9 cellular contexts compared by ENCODE assay signal in the genomic region with DNA sequence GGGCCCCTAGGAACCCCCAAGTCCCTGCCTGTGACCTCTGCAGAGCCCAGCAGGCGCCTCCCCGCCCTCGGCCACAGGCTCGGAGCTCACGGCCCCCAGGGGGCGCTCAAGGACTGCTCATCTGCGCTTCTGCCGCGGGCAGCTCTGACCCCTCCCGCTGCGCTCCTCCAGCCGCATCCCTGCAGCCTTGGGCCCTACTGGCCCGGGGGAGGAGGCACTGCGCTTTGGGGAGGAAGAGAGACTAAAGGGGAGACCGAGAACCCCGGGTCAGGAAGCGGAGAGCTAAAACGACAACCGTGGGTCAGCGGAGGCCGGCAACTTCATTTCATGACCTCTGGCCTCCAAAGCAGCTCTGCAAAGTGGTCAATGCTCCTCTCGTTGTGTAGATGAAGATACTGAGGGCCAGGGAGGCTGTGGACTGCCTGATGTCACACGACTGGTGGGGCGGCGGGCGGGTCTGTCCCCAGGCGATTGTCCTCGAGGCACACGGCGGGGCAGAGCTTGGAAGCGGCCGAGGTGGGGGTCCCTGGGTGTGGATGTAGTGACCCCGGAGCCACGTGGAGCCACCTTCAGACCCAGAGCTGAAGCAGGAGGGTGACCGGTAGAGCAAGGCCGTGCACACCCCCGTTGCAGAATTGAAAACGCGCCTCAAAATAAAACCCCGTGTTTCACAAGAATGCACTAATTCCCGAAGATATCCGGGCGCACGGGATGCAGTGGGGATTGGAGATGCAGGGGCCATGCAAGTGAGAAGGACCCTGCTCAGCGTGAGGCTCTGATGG. TPM values are rescaled to one million over a fixed set of nuclear protein-coding genes. Genes with fewer than 3 reads are reported as not detected.
DNase-seq lines count a peak whose midpoint lies in the region; ATAC-seq, FAIRE-seq and TF ChIP-seq lines count a peak whose summit lies in the region.
"Had no signal": no experiment of that assay in that cellular context is flagged by ENCODE, and none has a peak within 500 bp of the region (broad histone marks: within the 10 kb centered on the region; RNA-seq: fewer than 3 reads in every experiment).

No MANE protein-coding gene starts in this region.

- no peak overlapping the region for H3K4me3 Mint-ChIP-seq in activated T-helper 17 cell treated with anti-CD3 and anti-CD28 coated beads, Interleukin-2, amount 50 U/mL, for 72 hours
- H3K4me3 Mint-ChIP-seq in natural killer cell treated with Interleukin-12 subunit alpha and Interleukin-12 subunit beta and Interleukin-15 and Interleukin-18, amount 100 ng/mL, for 72 hours = no peak overlapping the region

- no peak for TF ChIP-seq EP300 in Ishikawa (IDR thresholded peaks at IDR 0.05; ENCODE audit: borderline replicate concordance)

- H3K36me3 Mint-ChIP-seq in activated T-helper 17 cell treated with anti-CD3 and anti-CD28 coated beads, Interleukin-2, amount 50 U/mL, for 72 hours (ENCODE audit: low read depth) = no peaks in the 10 kb centered on the region
- no peaks in the 10 kb centered on the region for H3K36me3 Mint-ChIP-seq in natural killer cell treated with Interleukin-12 subunit alpha and Interleukin-12 subunit beta and Interleukin-15 and Interleukin-18, amount 100 ng/mL, for 72 hours

- H3K9me3 Mint-ChIP-seq in activated T-helper 17 cell treated with anti-CD3 and anti-CD28 coated beads, Interleukin-2, amount 50 U/mL, for 72 hours = no peaks in the 10 kb centered on the region
- H3K9me3 Mint-ChIP-seq in natural killer cell treated with Interleukin-12 subunit alpha and Interleukin-12 subunit beta and Interleukin-15 and Interleukin-18, amount 100 ng/mL, for 72 hours = peaks cover 4% of the 10 kb centered on the region

- DNase-seq in DMS 273 (lab: John Stamatoyannopoulos, UW; ENCODE audit: unreplicated experiment) (peak; percentile 86), DMS 273 treated with DMSO at 0.1 percent for 48 hours (lab: John Stamatoyannopoulos, UW) (no peak), RCC 7860 (ENCODE audit: low spot score) (peak; percentile 49), fibroblast of villous mesenchyme (ENCODE audit: low read depth) (peak; percentile 67)
- peak; percentile 87 for DNase-seq in natural killer cell treated with Interleukin-12 subunit alpha and Interleukin-12 subunit beta and Interleukin-15 and Interleukin-18, amount 100 ng/mL, for 72 hours (ENCODE audit: low spot score)
- DNase-seq in stimulated activated CD8-positive, alpha-beta memory T cell treated with anti-CD3 and anti-CD28 coated beads, Interleukin-7, amount 100 ng/mL, for 48 hours (ENCODE audit: extremely low read depth in 1 of 2, low read depth in 1 of 2) = peak; percentile 59 to 63

- no peak overlapping the region for H3K27ac Mint-ChIP-seq in activated T-helper 17 cell treated with anti-CD3 and anti-CD28 coated beads, Interleukin-2, amount 50 U/mL, for 72 hours
- H3K27ac Mint-ChIP-seq in natural killer cell treated with Interleukin-12 subunit alpha and Interleukin-12 subunit beta and Interleukin-15 and Interleukin-18, amount 100 ng/mL, for 72 hours = peak overlapping the region; percentile 47 to 57

- TF ChIP-seq CTCF in fibroblast of villous mesenchyme (IDR thresholded peaks at IDR 0.05; ENCODE audit: insufficient read depth, low read depth, low read length) = peak; percentile 86

- TF ChIP-seq RAD21 in Ishikawa (IDR thresholded peaks at IDR 0.05; ENCODE audit: low read depth) = peak; percentile 92

- H3K4me3 ChIP-seq in fibroblast of villous mesenchyme (ENCODE audit: low read depth, low read length) = no peak overlapping the region

- peak; percentile 94 for ATAC-seq in activated T-helper 17 cell treated with anti-CD3 and anti-CD28 coated beads, Interleukin-2, amount 50 U/mL, for 72 hours (replicated peaks)
- peak; percentile 87 to 92 for ATAC-seq in natural killer cell treated with Interleukin-12 subunit alpha and Interleukin-12 subunit beta and Interleukin-15 and Interleukin-18, amount 100 ng/mL, for 72 hours

- H3K27me3 Mint-ChIP-seq in activated T-helper 17 cell treated with anti-CD3 and anti-CD28 coated beads, Interleukin-2, amount 50 U/mL, for 72 hours = peaks cover 19% of the 10 kb centered on the region
- peaks cover 0 to 15% of the 10 kb centered on the region in 2 donors for H3K27me3 Mint-ChIP-seq in natural killer cell treated with Interleukin-12 subunit alpha and Interleukin-12 subunit beta and Interleukin-15 and Interleukin-18, amount 100 ng/mL, for 72 hours

- H3K4me1 Mint-ChIP-seq in activated T-helper 17 cell treated with anti-CD3 and anti-CD28 coated beads, Interleukin-2, amount 50 U/mL, for 72 hours = peaks cover 5% of the 10 kb centered on the region
- peaks cover 28 to 36% of the 10 kb centered on the region in 2 donors for H3K4me1 Mint-ChIP-seq in natural killer cell treated with Interleukin-12 subunit alpha and Interleukin-12 subunit beta and Interleukin-15 and Interleukin-18, amount 100 ng/mL, for 72 hours (ENCODE audit: low read depth in 2 of 2)

- no peak for FAIRE-seq in RCC 7860 (lab: Jason Lieb, UNC)
- FAIRE-seq: A204.1 had no signal

TF ChIP-seq in Ishikawa, 13 proteins besides CTCF, POLR2A, EP300 and RAD21:
- TF ChIP-seq FOXM1 (IDR thresholded peaks at IDR 0.05; ENCODE audit: borderline replicate concordance, low read depth) (no peak), EGR1 (IDR thresholded peaks at IDR 0.05) (no peak), TEAD4 (IDR thresholded peaks at IDR 0.05) (no peak), MAX (IDR thresholded peaks at IDR 0.05) (no peak), REST (IDR thresholded peaks at IDR 0.05; ENCODE audit: low read depth) (no peak), YY1 (IDR thresholded peaks at IDR 0.05; ENCODE audit: low read depth) (no peak), NFIC (IDR thresholded peaks at IDR 0.05) (no peak), CEBPB (IDR thresholded peaks at IDR 0.05) (no peak), TCF12 (IDR thresholded peaks at IDR 0.05; ENCODE audit: low read depth) (no peak), TAF1 (IDR thresholded peaks at IDR 0.05; ENCODE audit: low read depth) (no peak), ZBTB7A (IDR thresholded peaks at IDR 0.05; ENCODE audit: low read depth) (no peak), CREB1 (IDR thresholded peaks at IDR 0.05; ENCODE audit: low read depth) (no peak)
- TF ChIP-seq, protein P1, sequence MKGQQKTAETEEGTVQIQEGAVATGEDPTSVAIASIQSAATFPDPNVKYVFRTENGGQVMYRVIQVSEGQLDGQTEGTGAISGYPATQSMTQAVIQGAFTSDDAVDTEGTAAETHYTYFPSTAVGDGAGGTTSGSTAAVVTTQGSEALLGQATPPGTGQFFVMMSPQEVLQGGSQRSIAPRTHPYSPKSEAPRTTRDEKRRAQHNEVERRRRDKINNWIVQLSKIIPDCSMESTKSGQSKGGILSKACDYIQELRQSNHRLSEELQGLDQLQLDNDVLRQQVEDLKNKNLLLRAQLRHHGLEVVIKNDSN (IDR thresholded peaks at IDR 0.05) = no peak

RNA-seq across cellular contexts. Expression of gene KRTAP5-6, which starts 2.7 kb away (rescaled TPM):
- total RNA-seq in activated T-helper 17 cell treated with anti-CD3 and anti-CD28 coated beads, Interleukin-2, amount 50 U/mL, for 72 hours = not detected
- not detected in 2 replicates for total RNA-seq in fibroblast of villous mesenchyme
- total RNA-seq in natural killer cell treated with Interleukin-12 subunit alpha and Interleukin-12 subunit beta and Interleukin-15 and Interleukin-18, amount 100 ng/mL, for 72 hours = not detected

RNA-seq across cellular contexts. Expression of gene IFITM10, which starts 56.1 kb away (rescaled TPM):
- under 1 TPM; 0.17 to 0.42 TPM for total RNA-seq in activated T-helper 17 cell treated with anti-CD3 and anti-CD28 coated beads, Interleukin-2, amount 50 U/mL, for 72 hours
- total RNA-seq in fibroblast of villous mesenchyme = 0.32 and 0.43 TPM in 2 replicates
- 1 to 10 TPM; 2.3 to 8.1 TPM for total RNA-seq in natural killer cell treated with Interleukin-12 subunit alpha and Interleukin-12 subunit beta and Interleukin-15 and Interleukin-18, amount 100 ng/mL, for 72 hours
